In the genomic region with DNA sequence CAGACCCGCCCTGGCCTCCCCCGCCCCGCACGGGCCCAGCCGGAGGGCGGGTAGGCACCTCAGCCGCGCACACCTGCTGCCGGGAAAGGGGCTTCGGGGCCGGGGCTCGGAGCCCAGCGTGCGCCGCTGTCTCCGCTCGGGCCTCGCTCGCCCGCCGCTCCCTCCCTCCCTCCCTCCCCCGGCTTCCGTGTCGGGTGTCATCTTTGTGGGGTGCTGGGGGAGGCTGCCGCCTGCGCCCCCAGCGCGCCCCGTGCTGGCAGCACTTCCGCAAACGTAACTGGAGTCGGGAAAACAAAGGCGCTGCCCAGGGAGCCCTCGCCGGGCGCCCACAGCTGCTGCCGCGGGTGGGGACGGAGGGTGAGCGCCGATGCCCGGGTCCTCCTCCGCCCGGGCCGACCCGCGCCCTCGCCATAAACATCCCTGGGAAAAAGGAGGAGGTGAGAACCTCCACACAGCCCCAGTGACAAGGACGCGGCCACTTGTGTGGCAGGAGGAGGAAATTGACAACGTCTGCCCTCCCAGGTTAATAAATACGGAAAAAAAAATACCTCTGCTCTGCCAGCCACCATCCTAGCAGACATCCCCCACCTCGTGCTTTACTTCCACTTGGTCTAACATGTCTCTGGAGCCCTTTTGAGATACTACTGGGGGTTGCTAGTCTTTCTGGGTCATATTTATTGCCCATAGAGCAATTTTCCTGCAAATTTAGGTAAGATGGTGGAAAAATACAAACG, we compare ENCODE assay signal across 8 cellular contexts. TPM values are rescaled to one million over a fixed set of nuclear protein-coding genes. Genes with fewer than 3 reads are reported as not detected.
DNase-seq lines count a peak whose midpoint lies in the region; ATAC-seq, FAIRE-seq and TF ChIP-seq lines count a peak whose summit lies in the region.

No MANE protein-coding gene starts in this region.

- peaks cover 16% of the 10 kb centered on the region for H3K4me1 Mint-ChIP-seq in Calu3 (ENCODE audit: low read depth, unreplicated experiment)

- H3K4me1 ChIP-seq in pancreas (peaks cover 0 to 15% (median 4%) of the 10 kb centered on the region in 3 donors), thyroid gland (peaks cover 29 to 40% of the 10 kb centered on the region in 2 donors)

- ATAC-seq in GM19463 (IDR thresholded peaks at IDR 0.05; ENCODE audit: unreplicated experiment), result peak; percentile 58
- ATAC-seq in Right ventricle myocardium inferior, result peak; percentile 55
- peak; percentile 72 to 78 (median 76) for ATAC-seq in pancreas

- H3K9me3 Mint-ChIP-seq in Calu3 (ENCODE audit: low read depth, unreplicated experiment), result no peaks in the 10 kb centered on the region

- peak overlapping the region; percentile 69 for H3K4me3 Mint-ChIP-seq in Calu3 (ENCODE audit: low read depth, unreplicated experiment)

- peak in 1 of 2 donors; percentile 43 for TF ChIP-seq POLR2A in thyroid gland (IDR thresholded peaks at IDR 0.05)

- no peak for FAIRE-seq in pancreas (lab: Jason Lieb, UNC)

- H3K4me3 ChIP-seq in pancreas (peak overlapping the region; percentile 63 to 91 (median 77)), thyroid gland (replicated peaks in 1 of 3) (peak overlapping the region; percentile 28 to 89 (median 70))

- H3K27me3 Mint-ChIP-seq in Calu3 (ENCODE audit: unreplicated experiment), result no peaks in the 10 kb centered on the region

- WGBS in pancreas, 2 donors, result 1% methylated on average over 37 to 54 of the region's 54 CpGs
- 2 to 4% methylated on average over 12 to 16 of the region's 54 CpGs for WGBS in thyroid gland, 2 donors

- H3K27me3 ChIP-seq in pancreas, result no peaks in the 10 kb centered on the region
- H3K27me3 ChIP-seq in thyroid gland, result no peaks in the 10 kb centered on the region

- H3K9me3 ChIP-seq in pancreas, result no peaks in the 10 kb centered on the region
- H3K9me3 ChIP-seq in thyroid gland, result no peaks in the 10 kb centered on the region

- intact Hi-C loops in Calu3 (cut with micrococcal nuclease; ENCODE audit: unreplicated experiment), result loop anchor here (2.0 kb wide), 1 partner anchor 60 kb away; no protein-coding TSS in a partner anchor
- intact Hi-C loops in Right ventricle myocardium inferior (cut with DNase I), result loop anchor here (5.0 kb wide), 2 partner anchors 59 to 99 kb away; no protein-coding TSS in a partner anchor
- intact Hi-C loops in pancreas (cut with DNase I), result no loop called here
- intact Hi-C loops in thyroid gland (cut with DNase I), result no loop called here

- TF ChIP-seq CTCF in Calu3 (IDR thresholded peaks at IDR 0.05; ENCODE audit: unreplicated experiment), result no peak
- TF ChIP-seq CTCF in pancreas (IDR thresholded peaks at IDR 0.05), result no peak
- no peak for TF ChIP-seq CTCF in thyroid gland (IDR thresholded peaks at IDR 0.05)

- CTCF ChIA-PET in Calu3 (lab: Charles Lee), result no interaction called here

- peak overlapping the region; percentile 76 to 90 (median 88) for H3K27ac ChIP-seq in pancreas
- peak overlapping the region; percentile 85 to 95 (median 90) for H3K27ac ChIP-seq in thyroid gland

- DNase-seq in Calu3 (peak; percentile 66), HK-2 (ENCODE audit: unreplicated experiment) (peak; percentile 64), RKO (ENCODE audit: low spot score) (peak; percentile 85), Right ventricle myocardium inferior (ENCODE audit: missing footprints) (peak; percentile 78), pancreas (peak; percentile 62 to 82 (median 69)), thyroid gland (peak; percentile 64 to 70)
- DNase-seq in activated naive CD4-positive, alpha-beta T cell treated with Interleukin-2 at 50 U/mL for 16 hours, result peak; percentile 73

- BruUV-seq in Calu3 (replicated peaks; lab: Mats Ljungman, UMichigan), result no TSS peak

- H3K36me3 Mint-ChIP-seq in Calu3 (ENCODE audit: insufficient read depth, unreplicated experiment), result peaks cover 8% of the 10 kb centered on the region

- peak overlapping the region; percentile 38 for H3K27ac Mint-ChIP-seq in Calu3 (ENCODE audit: unreplicated experiment)

- H3K36me3 ChIP-seq in pancreas (no peaks in the 10 kb centered on the region), thyroid gland (no peaks in the 10 kb centered on the region)

RNA-seq across cellular contexts. Expression of a gene that starts 0.6 kb away (rescaled TPM):
- total RNA-seq in Calu3 (2022), result 29.8 and 39.4 TPM in 2 replicates
- total RNA-seq in Right ventricle myocardium inferior, result 19.7 TPM
- 10 to 100 TPM; 14.3 to 22.9 (median 17.1) TPM for total RNA-seq in pancreas
- polyA plus RNA-seq in pancreas, result 10 to 100 TPM in 1 of 2 donors, 1 to 10 TPM in 1; 5.3 to 10.9 TPM
- total RNA-seq in thyroid gland, result 100 to 1,000 TPM; 132 to 189 (median 182) TPM

Comparison
In these comparisons a context has a peak if more than half of its experiments do, and no peak if none do; other contexts are left out.
1. Peak in every context shown above with its lines: DNase-seq, ATAC-seq, H3K4me3 ChIP-seq and H3K27ac ChIP-seq.
2. intact Hi-C loops: an anchor here in Calu3 (2.0 kb wide) and Right ventricle myocardium inferior (5.0 kb wide); none called in pancreas and thyroid gland.